In genomic region chr22:50529416-50530279, GRCh38 we compare ENCODE assay signal across 8 cellular contexts. TPM values are rescaled to one million over a fixed set of nuclear protein-coding genes. Genes with fewer than 3 reads are reported as not detected.
A peak's percentile ranks its signal among the peaks of the same experiment; 100 is the strongest.
DNase-seq lines count a peak whose midpoint lies in the region; ATAC-seq and TF ChIP-seq lines count a peak whose summit lies in the region.

A gene with protein sequence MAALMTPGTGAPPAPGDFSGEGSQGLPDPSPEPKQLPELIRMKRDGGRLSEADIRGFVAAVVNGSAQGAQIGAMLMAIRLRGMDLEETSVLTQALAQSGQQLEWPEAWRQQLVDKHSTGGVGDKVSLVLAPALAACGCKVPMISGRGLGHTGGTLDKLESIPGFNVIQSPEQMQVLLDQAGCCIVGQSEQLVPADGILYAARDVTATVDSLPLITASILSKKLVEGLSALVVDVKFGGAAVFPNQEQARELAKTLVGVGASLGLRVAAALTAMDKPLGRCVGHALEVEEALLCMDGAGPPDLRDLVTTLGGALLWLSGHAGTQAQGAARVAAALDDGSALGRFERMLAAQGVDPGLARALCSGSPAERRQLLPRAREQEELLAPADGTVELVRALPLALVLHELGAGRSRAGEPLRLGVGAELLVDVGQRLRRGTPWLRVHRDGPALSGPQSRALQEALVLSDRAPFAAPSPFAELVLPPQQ (minus strand): TSS chr22:50530012. CDS start chr22:50529709, 303 bp downstream.

- peaks cover 72% of the 10 kb centered on the region for H3K27me3 ChIP-seq in ectodermal cell (ENCODE audit: control insufficient read depth, insufficient read depth, low read length, poor library complexity, severe bottlenecking)

- H3K4me1 ChIP-seq in ectodermal cell (ENCODE audit: control insufficient read depth, insufficient read depth, low read length) = peaks cover 17% of the 10 kb centered on the region
- peaks cover 6% of the 10 kb centered on the region for H3K4me1 ChIP-seq in mesodermal cell (ENCODE audit: control insufficient read depth, insufficient read depth, low read length, poor library complexity, severe bottlenecking)

- no peaks in the 10 kb centered on the region for H3K27me3 Mint-ChIP-seq in activated CD4-positive, alpha-beta T cell treated with anti-CD3 and anti-CD28 coated beads for 36 hours

- H3K4me3 ChIP-seq in ectodermal cell (ENCODE audit: insufficient read depth, low read depth, low read length) (peak within 1 kb of the TSS; percentile 27), mesodermal cell (ENCODE audit: extremely low read depth, insufficient read depth, low read length, poor library complexity, severe bottlenecking) (peak within 1 kb of the TSS; percentile 44)

- CTCF ChIA-PET in activated CD4-positive, alpha-beta T cell treated with anti-CD3 and anti-CD28 coated beads for 36 hours (lab: Charles Lee) = interaction anchor here (0.6 to 5.2 kb wide), 6 partner anchors 10 to 98 kb away, joined by 3 to 43 read pairs (median 8); partner anchors contain the start of genes ARSA, KLHDC7B and SYCE3
- CTCF ChIA-PET in HEK293T (lab: Yijun Ruan, JAX) = no interaction called here

- in situ Hi-C loops in G401 (cut with HindIII; ENCODE audit: low sequenced_read_pairs) = no loop called here

- peak; percentile 36 for DNase-seq in ELF-1 (ENCODE audit: low read depth, low spot score)
- peak; percentile 82 for DNase-seq in activated CD4-positive, alpha-beta T cell treated with anti-CD3 and anti-CD28 coated beads for 36 hours
- peak; percentile 86 for DNase-seq in stimulated activated naive CD8-positive, alpha-beta T cell treated with anti-CD3 and anti-CD28 coated beads, Interleukin-15, Interleukin-2, amounts not matched to agents 100 U/mL and 50 U/mL, for 24 hours
- DNase-seq in HEK293T (ENCODE audit: extremely low spot score) = no peak
- no peak for DNase-seq in G401 (ENCODE audit: low spot score)

- peaks cover 47% of the 10 kb centered on the region for H3K4me1 Mint-ChIP-seq in activated CD4-positive, alpha-beta T cell treated with anti-CD3 and anti-CD28 coated beads for 36 hours

- POLR2A ChIA-PET in activated CD4-positive, alpha-beta T cell treated with anti-CD3 and anti-CD28 coated beads for 36 hours (lab: Charles Lee) = interaction anchor here (0.6 to 1.3 kb wide), 4 partner anchors 9 to 91 kb away, joined by 3 to 7 read pairs (median 5); partner anchors contain the start of genes LMF2 and NCAPH2
- POLR2A ChIA-PET in HEK293T (lab: Yijun Ruan, JAX) = no interaction called here

- H3K27ac ChIP-seq in ectodermal cell (ENCODE audit: insufficient read depth, low read depth, low read length, poor library complexity, severe bottlenecking) (no peak within 1 kb of the TSS), mesodermal cell (ENCODE audit: low read depth, low read length, severe bottlenecking) (no peak within 1 kb of the TSS)

- H3K9me3 ChIP-seq in ectodermal cell (ENCODE audit: control insufficient read depth, low read length) (no peaks in the 10 kb centered on the region), mesodermal cell (ENCODE audit: control insufficient read depth, low read length) (no peaks in the 10 kb centered on the region)

- H3K27ac Mint-ChIP-seq in activated CD4-positive, alpha-beta T cell treated with anti-CD3 and anti-CD28 coated beads for 36 hours = peak within 1 kb of the TSS; percentile 97

- peaks cover 11% of the 10 kb centered on the region for H3K36me3 Mint-ChIP-seq in activated CD4-positive, alpha-beta T cell treated with anti-CD3 and anti-CD28 coated beads for 36 hours (ENCODE audit: low read depth)

- WGBS in ectodermal cell, 2 experiments = 20 to 21% methylated on average over 105 of the region's 105 CpGs
- WGBS in mesodermal cell (ENCODE audit: insufficient coverage in 2 of 2), 2 experiments = 16 to 20% methylated on average over 79 to 104 of the region's 105 CpGs

- H3K9me3 Mint-ChIP-seq in activated CD4-positive, alpha-beta T cell treated with anti-CD3 and anti-CD28 coated beads for 36 hours (ENCODE audit: low read depth) = no peaks in the 10 kb centered on the region

- intact Hi-C loops in activated CD4-positive, alpha-beta T cell treated with anti-CD3 and anti-CD28 coated beads for 36 hours (cut with DNase I, micrococcal nuclease) = loop anchor here (2.0 to 5.0 kb wide), 6 partner anchors 33 to 677 kb away; partner anchors contain the start of genes CHKB (in 1 of the 2), PIM3 (in 1 of the 2), PPP6R2 (in 1 of the 2) and SYCE3 (in 1 of the 2)

- H3K36me3 ChIP-seq in ectodermal cell (ENCODE audit: control insufficient read depth, insufficient read depth, low read length) (no peaks in the 10 kb centered on the region), mesodermal cell (ENCODE audit: control insufficient read depth, insufficient read depth, low read length) (peaks cover 2% of the 10 kb centered on the region)

- ATAC-seq in HG03108 (IDR thresholded peaks at IDR 0.05; ENCODE audit: unreplicated experiment) = peak; percentile 11
- peak; percentile 3 for ATAC-seq in activated CD4-positive, alpha-beta T cell treated with anti-CD3 and anti-CD28 coated beads for 36 hours
- ATAC-seq in stimulated activated naive CD8-positive, alpha-beta T cell treated with anti-CD3 and anti-CD28 coated beads, Interleukin-15, Interleukin-2, amounts not matched to agents 100 U/mL and 50 U/mL, for 24 hours = peak; percentile 24

- peak within 1 kb of the TSS; percentile 87 for H3K4me3 Mint-ChIP-seq in activated CD4-positive, alpha-beta T cell treated with anti-CD3 and anti-CD28 coated beads for 36 hours

TF ChIP-seq in HEK293T, 16 proteins besides CTCF, POLR2A, EP300 and RAD21:
- no peak for TF ChIP-seq NFRKB (IDR thresholded peaks at IDR 0.05)

RNA-seq across cellular contexts. Expression of the gene that starts here (rescaled TPM):
- 10 to 100 TPM; 26.9 to 44.3 TPM for total RNA-seq in activated CD4-positive, alpha-beta T cell treated with anti-CD3 and anti-CD28 coated beads for 36 hours
- polyA plus RNA-seq in ectodermal cell (2013, experiment 1 of 4) = 0.39 TPM
- polyA plus RNA-seq in ectodermal cell (2013, experiment 2 of 4) = 0.36 TPM
- polyA plus RNA-seq in ectodermal cell (2013, experiment 3 of 4) = 1.1 TPM
- 1.5 TPM for polyA plus RNA-seq in ectodermal cell (2013, experiment 4 of 4)
- 2.6 TPM for polyA plus RNA-seq in mesodermal cell (2013, experiment 1 of 2)
- 2.0 TPM for polyA plus RNA-seq in mesodermal cell (2013, experiment 2 of 2)
- 3.1 and 4.4 TPM in 2 replicates for total RNA-seq in G401 (2014; rRNA removed; shearing (Covaris generic))

Comparison
In these comparisons a context has a peak if more than half of its experiments do, and no peak if none do; other contexts are left out.
1. DNase-seq: peak in ELF-1 (single experiment), activated CD4-positive, alpha-beta T cell treated with anti-CD3 and anti-CD28 coated beads for 36 hours (single experiment) and stimulated activated naive CD8-positive, alpha-beta T cell treated with anti-CD3 and anti-CD28 coated beads, Interleukin-15, Interleukin-2, amounts not matched to agents 100 U/mL and 50 U/mL, for 24 hours (single experiment); none in HEK293T (single experiment) and G401 (single experiment).
2. Peak in every context shown above with its lines, with median percentiles within 50 percentile points of each other: ATAC-seq.